ENCODE assay signal across 19 cellular contexts in genomic region chr2:219692521-219692920, GRCh38.
A peak's percentile ranks its signal among the peaks of the same experiment; 100 is the strongest.
DNase-seq lines count a peak whose midpoint lies in the region; ATAC-seq and TF ChIP-seq lines count a peak whose summit lies in the region.
"Had no signal": no experiment of that assay in that cellular context is flagged by ENCODE, and none has a peak within 500 bp of the region (broad histone marks: within the 10 kb centered on the region; RNA-seq: fewer than 3 reads in every experiment).

No MANE protein-coding gene starts in this region.

- H3K9me3 Mint-ChIP-seq in endodermal cell (no peaks in the 10 kb centered on the region), neural crest cell (no peaks in the 10 kb centered on the region)
- H3K9me3 Mint-ChIP-seq: GM23338 had no signal

- H3K4me1 ChIP-seq in BLaER1 (peaks cover 56% of the 10 kb centered on the region), HCT116 (ENCODE audit: control insufficient read depth in 1 of 2, insufficient read depth in 2 of 2, low read length in 2 of 2) (peaks cover 72 to 99% of the 10 kb centered on the region in 2 experiments), endodermal cell (ENCODE audit: control insufficient read depth, insufficient read depth, low read length) (no peaks in the 10 kb centered on the region), GM23248 (ENCODE audit: insufficient read depth) (no peaks in the 10 kb centered on the region; the same call in 1 of the 2 replicates)

- CTCF ChIA-PET in HCT116 (lab: Charles Lee): no interaction called here

- H3K9me2 ChIP-seq in HCT116 (ENCODE audit: insufficient read depth) (no peaks in the 10 kb centered on the region), GM23248 (ENCODE audit: insufficient read depth) (no peaks in the 10 kb centered on the region)

- ATAC-seq in HCT116: no peak
- ATAC-seq in HG03378 (IDR thresholded peaks at IDR 0.05; ENCODE audit: unreplicated experiment): no peak
- ATAC-seq in GM21825 (IDR thresholded peaks at IDR 0.05; ENCODE audit: unreplicated experiment): no peak
- ATAC-seq: GM23338 had no signal

- no peak for TF ChIP-seq RAD21 in HCT116 (IDR thresholded peaks at IDR 0.05; ENCODE audit: low read depth)

- H3K27ac ChIP-seq in BLaER1: no peak overlapping the region
- peak overlapping the region; percentile 98 for H3K27ac ChIP-seq in HCT116 (ENCODE audit: low read depth, low read length)
- H3K27ac ChIP-seq in endodermal cell (ENCODE audit: low read depth, low read length): no peak overlapping the region
- H3K27ac ChIP-seq in GM23248: no peak overlapping the region
- H3K27ac ChIP-seq: 22Rv1 had no signal

- H3K9me3 ChIP-seq in BLaER1: peaks cover 11% of the 10 kb centered on the region
- no peaks in the 10 kb centered on the region; a peak in 1 of 4 replicates for H3K9me3 ChIP-seq in HCT116 (ENCODE audit: control insufficient read depth in 1 of 2, insufficient read depth in 1 of 2, low read depth in 1 of 2, low read length in 2 of 2)
- H3K9me3 ChIP-seq in endodermal cell (ENCODE audit: control insufficient read depth, low read length): no peaks in the 10 kb centered on the region
- H3K9me3 ChIP-seq in GM23248 (ENCODE audit: low read depth): no peaks in the 10 kb centered on the region
- H3K9me3 ChIP-seq: HAP-1 had no signal

- BruUV-seq in HCT116 (replicated peaks; lab: Mats Ljungman, UMichigan): no TSS peak

- intact Hi-C loops in HCT116 (cut with micrococcal nuclease): no loop called here

- H3K79me2 ChIP-seq in HCT116 (ENCODE audit: insufficient read depth, low read length) (peaks cover 89% of the 10 kb centered on the region), GM23248 (ENCODE audit: insufficient read depth) (no peaks in the 10 kb centered on the region)

- TF ChIP-seq POLR2A in HCT116 (IDR thresholded peaks at IDR 0.05; ENCODE audit: borderline replicate concordance, extremely low read depth, insufficient read depth, insufficient read length): no peak

- RAD21 ChIA-PET in HCT116 (lab: Charles Lee; ENCODE audit: low non-redundant PET in 1 of 2, low total read pairs in 2 of 2, uncharacterized antibody in 2 of 2, unreplicated experiment in 2 of 2): no interaction called here

- H3K27me3 ChIP-seq in BLaER1 (no peaks in the 10 kb centered on the region), HCT116 (ENCODE audit: insufficient read depth, low read length) (no peaks in the 10 kb centered on the region), endodermal cell (ENCODE audit: control insufficient read depth, insufficient read depth, low read length, poor library complexity, severe bottlenecking) (no peaks in the 10 kb centered on the region), GM23248 (replicated peaks; ENCODE audit: insufficient read depth) (peaks cover 30% of the 10 kb centered on the region)

- H3K4me3 Mint-ChIP-seq in endodermal cell: no peak overlapping the region
- H3K4me3 Mint-ChIP-seq in neural crest cell: no peak overlapping the region
- H3K4me3 Mint-ChIP-seq: B cell; CD4-positive, alpha-beta memory T cell; GM23338 had no signal

- TF ChIP-seq CTCF in HCT116 (IDR thresholded peaks at IDR 0.05 in 2 of 3, conservative IDR thresholded peaks at IDR 0.05 in 1 of 3; ENCODE audit: borderline replicate concordance in 1 of 3, insufficient read depth in 1 of 3, low read depth in 2 of 3, low read length in 2 of 3): no peak
- no peak for TF ChIP-seq CTCF in endodermal cell (conservative IDR thresholded peaks at IDR 0.05)
- TF ChIP-seq CTCF in neural crest cell (conservative IDR thresholded peaks at IDR 0.05): no peak

- in situ Hi-C loops in GM23248 (cut with MboI): no loop called here

- H3K9ac ChIP-seq in BLaER1: no peak overlapping the region
- no peak overlapping the region for H3K9ac ChIP-seq in HCT116 (ENCODE audit: low read length)
- H3K9ac ChIP-seq in endodermal cell (ENCODE audit: extremely low read depth, low read length, poor library complexity, severe bottlenecking): no peak overlapping the region
- no peak overlapping the region for H3K9ac ChIP-seq in GM23248

- H4K20me1 ChIP-seq in BLaER1 (no peaks in the 10 kb centered on the region), HCT116 (ENCODE audit: insufficient read depth) (no peaks in the 10 kb centered on the region), GM23248 (ENCODE audit: insufficient read depth) (no peaks in the 10 kb centered on the region)

- H3K27ac Mint-ChIP-seq in endodermal cell: peak overlapping the region; percentile 69
- peak overlapping the region; percentile 86 for H3K27ac Mint-ChIP-seq in neural crest cell (ENCODE audit: unreplicated experiment)
- H3K27ac Mint-ChIP-seq: B cell, GM23338 had no signal

- H3K4me1 Mint-ChIP-seq in endodermal cell: peaks cover 2% of the 10 kb centered on the region
- H3K4me1 Mint-ChIP-seq in neural crest cell: peaks cover 3% of the 10 kb centered on the region
- H3K4me1 Mint-ChIP-seq: B cell; CD4-positive, alpha-beta memory T cell had no signal

- H3K4me2 ChIP-seq in BLaER1 (peak overlapping the region; percentile 64), HCT116 (ENCODE audit: low read length) (peak overlapping the region; percentile 80; the same call in 1 of the 2 replicates), GM23248 (ENCODE audit: unreplicated experiment) (no peak overlapping the region)
- H3K4me2 ChIP-seq: GM23338 had no signal

- H3K36me3 ChIP-seq in BLaER1 (no peaks in the 10 kb centered on the region), HCT116 (ENCODE audit: control insufficient read depth in 1 of 2, insufficient read depth in 2 of 2, low read length in 2 of 2) (peaks cover 0 to 48% of the 10 kb centered on the region in 2 experiments; a peak in 2 of 4 replicates), endodermal cell (ENCODE audit: control insufficient read depth, insufficient read depth, low read length) (no peaks in the 10 kb centered on the region), GM23248 (ENCODE audit: low read depth) (no peaks in the 10 kb centered on the region)
- H3K36me3 ChIP-seq: HAP-1 had no signal

- H3K4me3 ChIP-seq in BLaER1 (no peak overlapping the region), HCT116 (replicated peaks in 1 of 2; ENCODE audit: low read depth in 1 of 2, low read length in 2 of 2) (no peak overlapping the region), endodermal cell (ENCODE audit: low read length) (no peak overlapping the region), GM23248 (no peak overlapping the region)
- H3K4me3 ChIP-seq: GM23338, HAP-1 had no signal

- H3K27me3 Mint-ChIP-seq in endodermal cell (ENCODE audit: insufficient read depth): no peaks in the 10 kb centered on the region
- peaks cover 22% of the 10 kb centered on the region for H3K27me3 Mint-ChIP-seq in neural crest cell (ENCODE audit: low read depth)

- POLR2A ChIA-PET in HCT116 (lab: Charles Lee): no interaction called here

- 92 to 100% methylated on average over 3 to 5 of the region's 5 CpGs for whole genome bisulfite sequencing in endodermal cell (ENCODE audit: insufficient coverage in 1 of 2, insufficient read length in 1 of 2), 2 experiments
- 45 to 47% methylated on average over 5 of the region's 5 CpGs for WGBS in GM23248 (ENCODE audit: low coverage in 1 of 2, low lambda C conversion rate in 2 of 2, missing lambda C conversion rate in 2 of 2), 2 experiments

- no peak overlapping the region for H2AFZ ChIP-seq in HCT116 (ENCODE audit: low read depth, low read length, poor library complexity, severe bottlenecking)
- no peak overlapping the region for H2AFZ ChIP-seq in GM23248
- H2AFZ ChIP-seq: GM23338 had no signal

- peaks cover 5% of the 10 kb centered on the region; the same call in 1 of the 2 replicates for H3F3A ChIP-seq in GM23248 (ENCODE audit: insufficient read depth)

- H3K36me3 Mint-ChIP-seq in endodermal cell (ENCODE audit: low read depth) (no peaks in the 10 kb centered on the region), neural crest cell (ENCODE audit: low read depth) (no peaks in the 10 kb centered on the region)
- H3K36me3 Mint-ChIP-seq: CD4-positive, alpha-beta memory T cell had no signal

- DNase-seq in HCT116 (ENCODE audit: low read depth, low spot score) (no peak), endodermal cell (peak; percentile 28), neural crest cell (ENCODE audit: low read depth, low spot score) (no peak), GM23248 (no peak), RPMI8226 (no peak)
- DNase-seq: C1 segment of cervical spinal cord; Calu3; CD4-positive, alpha-beta memory T cell; COR-L47; DMS53; DMS79 treated with DMSO at 0.1 percent for 48 hours; GF-D8 had no signal

TF ChIP-seq in HCT116, 20 proteins besides CTCF, POLR2A, EP300 and RAD21 (continues in another document):
- TF ChIP-seq POLR2AphosphoS5 (IDR thresholded peaks at IDR 0.05; ENCODE audit: low read depth, low read length) (no peak), ELF1 (IDR thresholded peaks at IDR 0.05; ENCODE audit: borderline replicate concordance, low read depth) (no peak), TCF7L2 (IDR thresholded peaks at IDR 0.05; ENCODE audit: borderline replicate concordance, extremely low read depth, insufficient read depth, insufficient read length) (no peak), ZNF274 (IDR thresholded peaks at IDR 0.05; ENCODE audit: low read depth, low read length) (no peak), EZH2 (IDR thresholded peaks at IDR 0.05) (no peak), SIN3A (IDR thresholded peaks at IDR 0.05; ENCODE audit: low read depth) (no peak), YY1 (IDR thresholded peaks at IDR 0.05; ENCODE audit: extremely low read depth, insufficient replicate concordance, low read depth, low read length) (no peak), EZH2phosphoT487 (IDR thresholded peaks at IDR 0.05; ENCODE audit: borderline replicate concordance) (no peak), CBX3 (IDR thresholded peaks at IDR 0.05; ENCODE audit: low read depth) (no peak), EGR1 (IDR thresholded peaks at IDR 0.05; ENCODE audit: low read depth) (no peak), FOSL1 (IDR thresholded peaks at IDR 0.05; ENCODE audit: low read depth) (no peak), ZFX (IDR thresholded peaks at IDR 0.05) (no peak)
- TF ChIP-seq, protein P1, sequence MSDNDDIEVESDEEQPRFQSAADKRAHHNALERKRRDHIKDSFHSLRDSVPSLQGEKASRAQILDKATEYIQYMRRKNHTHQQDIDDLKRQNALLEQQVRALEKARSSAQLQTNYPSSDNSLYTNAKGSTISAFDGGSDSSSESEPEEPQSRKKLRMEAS (IDR thresholded peaks at IDR 0.05): no peak
